Comparison of ENCODE assay signal across 14 cellular contexts in the genomic region with DNA sequence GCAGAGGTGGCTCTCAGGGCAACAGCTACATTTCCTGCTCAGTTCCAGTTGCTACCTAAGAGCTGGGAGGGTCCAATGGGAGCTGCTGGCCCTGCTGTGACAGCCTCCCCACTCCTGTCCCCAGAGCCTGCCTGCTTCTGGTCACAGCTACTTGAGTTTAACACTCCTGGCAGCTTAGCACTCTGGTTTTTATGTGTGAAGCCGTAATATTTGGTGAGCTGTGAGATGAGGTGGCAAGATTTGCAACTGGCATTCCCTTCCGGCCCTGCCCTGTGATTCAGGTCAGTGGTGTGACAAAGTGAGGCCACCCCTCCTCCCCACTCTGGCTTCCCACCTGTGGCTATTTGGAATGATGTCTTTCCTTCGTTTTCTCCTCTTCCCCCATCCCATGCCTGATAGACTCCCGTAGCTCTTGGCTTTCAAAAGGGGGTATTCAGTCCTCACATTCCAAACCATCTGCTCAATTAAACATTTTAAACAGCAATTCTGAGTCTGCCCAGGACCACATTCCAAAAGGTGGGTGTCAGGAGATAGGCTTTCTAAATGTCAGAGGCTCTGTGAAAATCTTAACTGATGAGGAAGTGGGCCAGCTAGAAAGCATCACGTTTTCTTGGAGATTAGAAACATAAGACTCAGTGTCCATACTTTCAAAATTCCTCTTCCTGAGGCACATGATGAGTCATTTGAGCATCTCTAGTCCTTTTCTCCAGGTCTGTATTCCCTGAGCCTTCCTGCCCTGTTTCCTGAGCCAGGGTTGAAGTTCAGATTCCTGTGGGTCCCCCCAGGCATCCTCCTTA. TPM values are rescaled to one million over a fixed set of nuclear protein-coding genes. Genes with fewer than 3 reads are reported as not detected.
A peak's percentile ranks its signal among the peaks of the same experiment; 100 is the strongest.
DNase-seq lines count a peak whose midpoint lies in the region; ATAC-seq and TF ChIP-seq lines count a peak whose summit lies in the region.
"Had no signal": no experiment of that assay in that cellular context is flagged by ENCODE, and none has a peak within 500 bp of the region (broad histone marks: within the 10 kb centered on the region; RNA-seq: fewer than 3 reads in every experiment).

No MANE protein-coding gene starts in this region.

- POLR2A ChIA-PET in Panc1 (lab: Charles Lee), result interaction anchor here (0.7 kb wide), 1 partner anchor 48 kb away, joined by 3 read pairs; no protein-coding TSS in a partner anchor

- intact Hi-C loops in Panc1 (cut with micrococcal nuclease; ENCODE audit: unreplicated experiment), result no loop called here

- DNase-seq in Ammon's horn (ENCODE audit: low spot score) (peak; percentile 3), HFF-Myc (ENCODE audit: extremely low read depth, low read depth) (peak; percentile 87), Panc1 (ENCODE audit: low read depth, low spot score) (no peak), NCI-H526 treated with DMSO at 0.1 percent for 48 hours (lab: John Stamatoyannopoulos, UW) (no peak), NOMO-1 treated with DMSO at 0.1 percent for 48 hours (lab: John Stamatoyannopoulos, UW; ENCODE audit: unreplicated experiment) (no peak), NCI-H446 (lab: John Stamatoyannopoulos, UW) (no peak)
- no peak for DNase-seq in activated naive CD4-positive, alpha-beta T cell treated with Interleukin-2 at 50 U/mL for 16 hours
- DNase-seq: GDM1; occipital lobe; stimulated activated naive CD4-positive, alpha-beta T cell treated with Interleukin-2 at 50 U/mL for 16 hours had no signal

- CTCF ChIA-PET in Panc1 (lab: Charles Lee), result no interaction called here

- H3K27ac ChIP-seq in Panc1 (ENCODE audit: low read length), result peak overlapping the region; percentile 58

- peak overlapping the region; percentile 47 for H3K9ac ChIP-seq in iPS-15b (ENCODE audit: low read depth, low read length)

- H3K4me1 ChIP-seq in Panc1 (ENCODE audit: control insufficient read depth, insufficient read depth, low read length) (peaks cover 16% of the 10 kb centered on the region), iPS-15b (ENCODE audit: control insufficient read depth, insufficient read depth, low read length) (peaks cover 8% of the 10 kb centered on the region)

- H3K4me3 ChIP-seq in HFF-Myc (replicated peaks; ENCODE audit: low read depth, low read length), result no peak overlapping the region
- no peak overlapping the region for H3K4me3 ChIP-seq in Panc1 (ENCODE audit: low read depth in 2 of 2, low read length in 2 of 2)
- H3K4me3 ChIP-seq in iPS-15b (ENCODE audit: low read depth, low read length), result no peak overlapping the region

- in situ Hi-C loops in Panc1 (cut with HindIII; ENCODE audit: low pct_unique_long_range_greater_than_20kb, low sequenced_read_pairs), result no loop called here

- no TSS peak for BruUV-seq in Panc1 (replicated peaks; lab: Mats Ljungman, UMichigan)

- peak; percentile 72 for ATAC-seq in Panc1

- H3K36me3 ChIP-seq in Panc1 (ENCODE audit: control insufficient read depth, insufficient read depth, low read length) (no peaks in the 10 kb centered on the region), iPS-15b (ENCODE audit: control insufficient read depth, insufficient read depth, low read length) (no peaks in the 10 kb centered on the region)

- no peak for TF ChIP-seq CTCF in HFF-Myc (IDR thresholded peaks at IDR 0.05; ENCODE audit: low read depth, low read length, missing control alignments)
- no peak for TF ChIP-seq CTCF in Panc1 (IDR thresholded peaks at IDR 0.05)

- H3K27me3 ChIP-seq in Panc1 (ENCODE audit: control insufficient read depth, insufficient read depth, low read length) (no peaks in the 10 kb centered on the region), iPS-15b (ENCODE audit: control insufficient read depth, insufficient read depth, low read length) (peaks cover 6% of the 10 kb centered on the region)

- H3K9me3 ChIP-seq in Panc1 (ENCODE audit: control insufficient read depth, insufficient read depth, low read depth, low read length) (no peaks in the 10 kb centered on the region), iPS-15b (ENCODE audit: control insufficient read depth, insufficient read depth, low read length) (no peaks in the 10 kb centered on the region)

RNA-seq across cellular contexts. Expression of a gene that starts 42.7 kb away (rescaled TPM):
- total RNA-seq in Panc1 (2021; ENCODE audit: unreplicated experiment), result 0.90 TPM
- 1.4 TPM for polyA plus RNA-seq in Panc1 (2012; ENCODE audit: insufficient read length)
- polyA plus RNA-seq: endothelial cell of umbilical vein had no signal

RNA-seq across cellular contexts. Expression of a gene that starts 58.1 kb away (rescaled TPM):
- not detected for total RNA-seq in Panc1 (2021; ENCODE audit: unreplicated experiment)
- not detected for polyA plus RNA-seq in Panc1 (2012; ENCODE audit: insufficient read length)
- total RNA-seq: activated CD8-positive, alpha-beta memory T cell treated with anti-CD3 and anti-CD28 coated beads for 36 hours; endothelial cell of umbilical vein; NCI-H460; occipital lobe had no signal
- polyA plus RNA-seq: endothelial cell of umbilical vein had no signal

Comparison
In these comparisons a context has a peak if more than half of its experiments do, and no peak if none do; other contexts are left out.
1. DNase-seq: peak in Ammon's horn (single experiment) and HFF-Myc (single experiment); none in Panc1 (single experiment), activated naive CD4-positive, alpha-beta T cell treated with Interleukin-2 at 50 U/mL for 16 hours (single experiment), NCI-H526 treated with DMSO at 0.1 percent for 48 hours (single experiment), NOMO-1 treated with DMSO at 0.1 percent for 48 hours (single experiment) and NCI-H446 (0 of 2).